14 cellular contexts compared by ENCODE assay signal in genomic region chr18:21760321-21760720, GRCh38. TPM values are rescaled to one million over a fixed set of nuclear protein-coding genes. Genes with fewer than 3 reads are reported as not detected.
A peak's percentile ranks its signal among the peaks of the same experiment; 100 is the strongest.
DNase-seq lines count a peak whose midpoint lies in the region; FAIRE-seq and TF ChIP-seq lines count a peak whose summit lies in the region.
"Had no signal": no experiment of that assay in that cellular context is flagged by ENCODE, and none has a peak within 500 bp of the region (broad histone marks: within the 10 kb centered on the region; RNA-seq: fewer than 3 reads in every experiment).

No MANE protein-coding gene starts in this region.

- H3K9me3 Mint-ChIP-seq in chondrocyte (ENCODE audit: low read depth) (no peaks in the 10 kb centered on the region), immature natural killer cell (no peaks in the 10 kb centered on the region)
- H3K9me3 Mint-ChIP-seq: effector memory CD8-positive, alpha-beta T cell; IgD-negative memory B cell had no signal

- H3K36me3 Mint-ChIP-seq in chondrocyte (ENCODE audit: low read depth) (no peaks in the 10 kb centered on the region), immature natural killer cell (peaks cover 0 to 2% (median 0%) of the 10 kb centered on the region in 3 donors)
- H3K36me3 Mint-ChIP-seq: IgD-negative memory B cell had no signal

- DNase-seq in D721Med (ENCODE audit: insufficient read length, low spot score), result no peak
- DNase-seq in LHCN-M2 (ENCODE audit: low read depth), result peak; percentile 54
- DNase-seq in chondrocyte (ENCODE audit: low spot score), result no peak
- no peak for DNase-seq in DMS153 (lab: John Stamatoyannopoulos, UW)
- no peak for DNase-seq in immature natural killer cell
- no peak for DNase-seq in HUDEP-2 (lab: John Stamatoyannopoulos, UW; ENCODE audit: unreplicated experiment in 76 of 76)
- DNase-seq in NCI-H1105 treated with DMSO at 0.1 percent for 48 hours (lab: John Stamatoyannopoulos, UW), result no peak
- DNase-seq: cerebellar nuclear complex; effector memory CD8-positive, alpha-beta T cell; left cardiac atrium; NCI-H187 treated with DMSO at 0.1 percent for 48 hours had no signal

- H3K27me3 Mint-ChIP-seq in chondrocyte (ENCODE audit: low read depth), result no peaks in the 10 kb centered on the region
- H3K27me3 Mint-ChIP-seq in immature natural killer cell (ENCODE audit: low read depth in 3 of 3), result peaks cover 0 to 1% (median 0%) of the 10 kb centered on the region in 3 donors
- H3K27me3 Mint-ChIP-seq: effector memory CD8-positive, alpha-beta T cell; IgD-negative memory B cell had no signal

- FAIRE-seq in D721Med (lab: Jason Lieb, UNC), result peak; percentile 91
- peak; percentile 30 for FAIRE-seq in islet of Langerhans (lab: Jason Lieb, UNC)
- FAIRE-seq: urothelium cell line had no signal

- H3K4me3 Mint-ChIP-seq in chondrocyte (ENCODE audit: unreplicated experiment) (no peak overlapping the region), immature natural killer cell (no peak overlapping the region)
- H3K4me3 Mint-ChIP-seq: effector memory CD8-positive, alpha-beta T cell; IgD-negative memory B cell had no signal

- H3K4me1 Mint-ChIP-seq in chondrocyte (ENCODE audit: low read depth) (peaks cover 60% of the 10 kb centered on the region), immature natural killer cell (peaks cover 11 to 46% of the 10 kb centered on the region in 2 donors)

- H3K27ac Mint-ChIP-seq in chondrocyte (ENCODE audit: unreplicated experiment), result peak overlapping the region; percentile 80
- H3K27ac Mint-ChIP-seq in immature natural killer cell, result peak overlapping the region in 1 of 6 donors; percentile 41
- H3K27ac Mint-ChIP-seq: effector memory CD8-positive, alpha-beta T cell; IgD-negative memory B cell had no signal

- TF ChIP-seq CTCF in D721Med (IDR thresholded peaks at IDR 0.05; ENCODE audit: insufficient read depth, missing control alignments) (no peak), chondrocyte (IDR thresholded peaks at IDR 0.05) (no peak)

RNA-seq across cellular contexts. Expression of gene MIB1, which starts 19.7 kb away (rescaled TPM):
- total RNA-seq in LHCN-M2 (2014; rRNA removed) (32.1 and 35.3 TPM in 2 replicates), chondrocyte (68.0 to 75.4 TPM (median 70.2 TPM) in 3 replicates)
- polyA plus RNA-seq in LHCN-M2 (2012), result 5.2 TPM
- 1 to 10 TPM; 1.9 to 6.4 (median 5.0) TPM for polyA plus RNA-seq in immature natural killer cell

RNA-seq across cellular contexts. Expression of gene ABHD3, which starts 55.7 kb away (rescaled TPM):
- total RNA-seq in LHCN-M2 (2014; rRNA removed) (6.2 and 8.6 TPM in 2 replicates), chondrocyte (3.7 to 6.8 TPM (median 4.3 TPM) in 3 replicates)
- 2.0 TPM for polyA plus RNA-seq in LHCN-M2 (2012)
- polyA plus RNA-seq in immature natural killer cell, result 10 to 100 TPM; 24.4 to 31.2 (median 29.8) TPM
